ENCODE assay signal across 18 cellular contexts in genomic region chr2:19329445-19329844, GRCh38. TPM values are rescaled to one million over a fixed set of nuclear protein-coding genes. Genes with fewer than 3 reads are reported as not detected.
DNase-seq lines count a peak whose midpoint lies in the region; ATAC-seq, FAIRE-seq and TF ChIP-seq lines count a peak whose summit lies in the region.
"Had no signal": no experiment of that assay in that cellular context is flagged by ENCODE, and none has a peak within 500 bp of the region (broad histone marks: within the 10 kb centered on the region; RNA-seq: fewer than 3 reads in every experiment).

No MANE protein-coding gene starts in this region.

- TF ChIP-seq CTCF in SK-N-SH (IDR thresholded peaks at IDR 0.05) = no peak
- no peak for TF ChIP-seq CTCF in HEK293 (tag by site-specific recombination; IDR thresholded peaks at IDR 0.05)
- no peak for TF ChIP-seq CTCF in K562 (IDR thresholded peaks at IDR 0.05 in 2 of 3, conservative IDR thresholded peaks at IDR 0.05 in 1 of 3; ENCODE audit: insufficient read depth in 2 of 3, low read depth in 1 of 3, low read length in 3 of 3)
- TF ChIP-seq CTCF in CD8-positive, alpha-beta T cell (IDR thresholded peaks at IDR 0.05) = no peak

- H3K9ac ChIP-seq in SK-N-SH (no peak overlapping the region), K562 (ENCODE audit: insufficient read depth in 1 of 2, low read depth in 2 of 2, low read length in 2 of 2) (no peak overlapping the region)
- H3K9ac ChIP-seq: BLaER1 had no signal

- ATAC-seq in SK-N-SH treated with all-trans-retinoic acid at 6 μM for 48 hours (no peak), K562 (no peak), GM19351 (IDR thresholded peaks at IDR 0.05; ENCODE audit: unreplicated experiment) (no peak)
- no peak for ATAC-seq in CD8-positive, alpha-beta T cell

- H4K20me1 ChIP-seq in SK-N-SH (ENCODE audit: insufficient read depth) (no peaks in the 10 kb centered on the region), K562 (replicated peaks; ENCODE audit: control insufficient read depth, insufficient read depth, low read length) (no peaks in the 10 kb centered on the region)
- H4K20me1 ChIP-seq: BLaER1 had no signal

- peaks cover 2% of the 10 kb centered on the region for H3K27me3 Mint-ChIP-seq in CD8-positive, alpha-beta T cell (ENCODE audit: low read depth)
- H3K27me3 Mint-ChIP-seq: CD4-positive, alpha-beta memory T cell; IgD-negative memory B cell had no signal

- no peaks in the 10 kb centered on the region for H3K27me3 ChIP-seq in SK-N-SH (ENCODE audit: insufficient read depth)
- no peaks in the 10 kb centered on the region for H3K27me3 ChIP-seq in K562 (ENCODE audit: control insufficient read depth in 2 of 2, insufficient read depth in 2 of 2, low read length in 2 of 2)
- no peaks in the 10 kb centered on the region for H3K27me3 ChIP-seq in CD8-positive, alpha-beta T cell (ENCODE audit: insufficient read depth, low read length)
- H3K27me3 ChIP-seq: BLaER1 had no signal

- no peaks in the 10 kb centered on the region for H3F3A ChIP-seq in SK-N-SH (replicated peaks; ENCODE audit: insufficient read depth)

- no TSS peak for BruUV-seq in K562 (replicated peaks; lab: Mats Ljungman, UMichigan)

- no peak overlapping the region for H3K4me3 Mint-ChIP-seq in CD8-positive, alpha-beta T cell
- H3K4me3 Mint-ChIP-seq: CD14-positive monocyte; CD4-positive, alpha-beta memory T cell; H9; IgD-negative memory B cell had no signal

- H3K4me2 ChIP-seq in SK-N-SH (no peak overlapping the region), K562 (ENCODE audit: insufficient read depth, low read length) (no peak overlapping the region)
- H3K4me2 ChIP-seq: BLaER1 had no signal

- WGBS in SK-N-SH (ENCODE audit: low lambda C conversion rate) = 67% methylated on average over 2 of the region's 2 CpGs
- 0% methylated on average over 2 of the region's 2 CpGs for WGBS in K562 (ENCODE audit: insufficient coverage, low coverage, missing lambda C conversion rate)

- H3K27ac ChIP-seq in SK-N-SH (ENCODE audit: low read depth in 2 of 2, low read length in 1 of 2) (no peak overlapping the region), HEK293 (ENCODE audit: extremely low read depth, low read depth, low read length) (no peak overlapping the region), K562 (ENCODE audit: extremely low read depth, low read depth, low read length) (no peak overlapping the region)
- H3K27ac ChIP-seq in CD8-positive, alpha-beta T cell (ENCODE audit: low read depth, low read length) = no peak overlapping the region
- H3K27ac ChIP-seq: 22Rv1, BLaER1 had no signal

- no peak for TF ChIP-seq RAD21 in SK-N-SH (IDR thresholded peaks at IDR 0.05; ENCODE audit: low read length)
- TF ChIP-seq RAD21 in K562 (CRISPR knock-in tag; conservative IDR thresholded peaks at IDR 0.05 in 1 of 2, IDR thresholded peaks at IDR 0.05 in 1 of 2) = no peak

- POLR2A ChIA-PET in SK-N-SH (lab: Yijun Ruan, JAX) = no interaction called here
- POLR2A ChIA-PET in HEK293 (lab: Yijun Ruan, JAX) = no interaction called here
- POLR2A ChIA-PET in K562 (lab: Yijun Ruan, JAX) = no interaction called here
- POLR2A ChIA-PET in CD8-positive, alpha-beta T cell (lab: Charles Lee) = no interaction called here

- H3K9me1 ChIP-seq in K562 (ENCODE audit: control insufficient read depth, insufficient read depth, low read length) = no peaks in the 10 kb centered on the region

- H3K4me3 ChIP-seq in SK-N-SH (ENCODE audit: low read depth in 2 of 2, low read length in 1 of 2) (no peak overlapping the region), HEK293 (ENCODE audit: low read depth, low read length) (no peak overlapping the region), K562 (no peak overlapping the region)
- no peak overlapping the region for H3K4me3 ChIP-seq in CD8-positive, alpha-beta T cell (ENCODE audit: low read depth, low read length)
- H3K4me3 ChIP-seq: BLaER1 had no signal

- DNase-seq in SK-N-SH (no peak), K562 (ENCODE audit: extremely low read depth in 1 of 4, low spot score in 3 of 4) (no peak), COLO829 (ENCODE audit: low spot score) (no peak)
- DNase-seq in CD8-positive, alpha-beta T cell = no peak
- DNase-seq: Caco-2; CD4-positive, alpha-beta memory T cell; GDM1; H9 had no signal

- in situ Hi-C loops in K562 (cut with MboI) = no loop called here

- H3K79me2 ChIP-seq in SK-N-SH (ENCODE audit: insufficient read depth) (no peaks in the 10 kb centered on the region), K562 (ENCODE audit: control insufficient read depth, insufficient read depth, low read length) (no peaks in the 10 kb centered on the region)

- no peak for FAIRE-seq in K562 (lab: Jason Lieb, UNC)
- FAIRE-seq: D721Med, H1, HTR-8/SVneo had no signal

- TF ChIP-seq EP300 in SK-N-SH (IDR thresholded peaks at IDR 0.05; ENCODE audit: borderline replicate concordance in 1 of 2, low read depth in 1 of 2, low read length in 1 of 2) (no peak), K562 (IDR thresholded peaks at IDR 0.05; ENCODE audit: low read length) (no peak)

- no peak for TF ChIP-seq POLR2A in K562 (conservative IDR thresholded peaks at IDR 0.05)

- intact Hi-C loops in K562 (cut with micrococcal nuclease) = no loop called here
- intact Hi-C loops in CD8-positive, alpha-beta T cell (cut with DNase I, micrococcal nuclease) = no loop called here

- H3K36me3 Mint-ChIP-seq in CD8-positive, alpha-beta T cell = peaks cover 3% of the 10 kb centered on the region

- no peaks in the 10 kb centered on the region for H3K9me2 ChIP-seq in SK-N-SH

- H3K9me3 ChIP-seq in SK-N-SH = no peaks in the 10 kb centered on the region
- H3K9me3 ChIP-seq in HEK293 (ENCODE audit: control insufficient read depth, insufficient read depth, low read depth, low read length) = no peaks in the 10 kb centered on the region
- no peaks in the 10 kb centered on the region for H3K9me3 ChIP-seq in K562 (replicated peaks; ENCODE audit: control insufficient read depth, insufficient read depth, low read depth, low read length)
- H3K9me3 ChIP-seq in CD8-positive, alpha-beta T cell (ENCODE audit: low read length) = no peaks in the 10 kb centered on the region
- H3K9me3 ChIP-seq: BLaER1, Caco-2 had no signal

- H3K4me1 Mint-ChIP-seq in CD8-positive, alpha-beta T cell (ENCODE audit: low read depth) = no peaks in the 10 kb centered on the region
- H3K4me1 Mint-ChIP-seq: CD14-positive monocyte; CD4-positive, alpha-beta memory T cell; H9; IgD-negative memory B cell had no signal

- H3K27ac Mint-ChIP-seq in CD8-positive, alpha-beta T cell = no peak overlapping the region
- H3K27ac Mint-ChIP-seq: CD14-positive monocyte; CD4-positive, alpha-beta memory T cell; H9; IgD-negative memory B cell had no signal

- H3K9me3 Mint-ChIP-seq in CD8-positive, alpha-beta T cell = no peaks in the 10 kb centered on the region
- H3K9me3 Mint-ChIP-seq: H9, IgD-negative memory B cell had no signal

- H2AFZ ChIP-seq in SK-N-SH (ENCODE audit: low read depth) = no peak overlapping the region
- no peak overlapping the region for H2AFZ ChIP-seq in K562 (ENCODE audit: low read depth, low read length)

- H3K36me3 ChIP-seq in SK-N-SH (replicated peaks in 1 of 2; ENCODE audit: control insufficient read depth in 1 of 2, insufficient read depth in 2 of 2, low read length in 1 of 2) = no peaks in the 10 kb centered on the region
- no peaks in the 10 kb centered on the region; a peak in 1 of 3 replicates for H3K36me3 ChIP-seq in HEK293 (ENCODE audit: control insufficient read depth in 2 of 2, insufficient read depth in 1 of 2, low read length in 2 of 2)
- H3K36me3 ChIP-seq in K562 (ENCODE audit: control insufficient read depth, insufficient read depth, low read length) = no peaks in the 10 kb centered on the region
- H3K36me3 ChIP-seq in CD8-positive, alpha-beta T cell (ENCODE audit: insufficient read depth, low read length) = no peaks in the 10 kb centered on the region
- H3K36me3 ChIP-seq: BLaER1 had no signal

- CTCF ChIA-PET in SK-N-SH (lab: Yijun Ruan, JAX) (interaction anchor here (1.3 kb wide), 1 partner anchor 13 kb away, joined by 3 read pairs; no protein-coding TSS in a partner anchor), HEK293 (lab: Yijun Ruan, JAX) (interaction anchor here (0.6 kb wide), 1 partner anchor 415 kb away, joined by 3 read pairs; no protein-coding TSS in a partner anchor), K562 (lab: Yijun Ruan, JAX; ENCODE audit: low intra/inter-chr PET ratio) (no interaction called here)
- CTCF ChIA-PET in CD8-positive, alpha-beta T cell (lab: Charles Lee) = no interaction called here

- peaks cover 0 to 3% of the 10 kb centered on the region in 2 experiments; a peak in 1 of 4 replicates for H3K4me1 ChIP-seq in SK-N-SH (ENCODE audit: control insufficient read depth in 1 of 2, insufficient read depth in 2 of 2, low read depth in 1 of 2, low read length in 1 of 2)
- H3K4me1 ChIP-seq in HEK293 (ENCODE audit: control insufficient read depth, insufficient read depth, low read length) = no peaks in the 10 kb centered on the region
- H3K4me1 ChIP-seq in K562 (replicated peaks in 1 of 2; ENCODE audit: control insufficient read depth in 2 of 2, insufficient read depth in 2 of 2, low read length in 2 of 2) = no peaks in the 10 kb centered on the region
- no peaks in the 10 kb centered on the region for H3K4me1 ChIP-seq in CD8-positive, alpha-beta T cell (ENCODE audit: insufficient read depth, low read length)
- H3K4me1 ChIP-seq: Caco-2 had no signal

TF ChIP-seq in K562, 482 proteins besides CTCF, POLR2A, EP300 and RAD21 (continues in another document):
- TF ChIP-seq EGR1 (conservative IDR thresholded peaks at IDR 0.05) = no peak
- TF ChIP-seq MYC (IDR thresholded peaks at IDR 0.05; ENCODE audit: low read depth, low read length) = no peak
- TF ChIP-seq MYC (CRISPR knock-in tag; IDR thresholded peaks at IDR 0.05; ENCODE audit: borderline replicate concordance, low read depth) = no peak

RNA-seq across cellular contexts. Expression of gene OSR1, which starts 29.0 kb away (rescaled TPM):
- 48.7 and 76.6 TPM in 2 replicates for polyA plus RNA-seq in SK-N-SH (2012; rRNA removed)
- 32.1 and 46.4 TPM in 2 replicates for polyA plus RNA-seq in SK-N-SH (2012; cell fraction: cytosol; rRNA removed)
- polyA plus RNA-seq in SK-N-SH (2012; cell fraction: nucleus; rRNA removed) = 128 and 152 TPM in 2 replicates
- total RNA-seq in K562 (2011; cell fraction: chromatin; rRNA removed; ENCODE audit: low replicate concordance) = not detected in 2 replicates
- total RNA-seq in K562 (2011; cell fraction: nucleolus; rRNA removed) = not detected in 2 replicates
- total RNA-seq in K562 (2011; cell fraction: nucleoplasm; rRNA removed) = not detected in 2 replicates
- not detected in 2 replicates for total RNA-seq in K562 (2014; rRNA removed)
- not detected in 2 replicates for total RNA-seq in K562 (2014; rRNA removed; fragmentation: Illumina TruSeq; extraction: Trizol)
- not detected in 2 replicates for total RNA-seq in K562 (2015; rRNA removed; fragmentation: Illumina TruSeq; extraction: Trizol)
- not detected in 2 replicates for total RNA-seq in K562 (2021)
- polyA plus RNA-seq in K562 (2011; rRNA removed) = not detected in 2 replicates
- polyA plus RNA-seq in K562 (2011; cell fraction: cytosol; rRNA removed) = not detected in 2 replicates
- not detected in 2 replicates for polyA plus RNA-seq in K562 (2011; cell fraction: nucleus; rRNA removed)
- 0.03 TPM in 1 of 2 replicates, not detected in the other for polyA plus RNA-seq in K562 (2012)
- polyA plus RNA-seq in K562 (2014; fragmentation: Illumina TruSeq; extraction: Trizol) = not detected in 2 replicates
- polyA plus RNA-seq in K562 (2014; fragmentation: Nextera tagmentation; extraction: Ambion mirVana) = not detected
- not detected in 2 replicates for polyA plus RNA-seq in K562 (2014; rRNA removed)
- polyA minus RNA-seq in K562 (2011; rRNA and poly(A)+ RNA removed) = not detected in 2 replicates
- not detected in 2 replicates for polyA minus RNA-seq in K562 (2011; cell fraction: cytosol; rRNA and poly(A)+ RNA removed)
- polyA minus RNA-seq in K562 (2011; cell fraction: nucleus; rRNA and poly(A)+ RNA removed) = not detected in 2 replicates
- not detected for total RNA-seq in CD8-positive, alpha-beta T cell
- total RNA-seq: CD4-positive, alpha-beta memory T cell had no signal
- polyA plus RNA-seq: CD14-positive monocyte; CD4-positive, alpha-beta memory T cell; IgD-negative memory B cell had no signal

Comparison
In these comparisons a context has a peak if more than half of its experiments do, and no peak if none do; other contexts are left out.
1. CTCF ChIA-PET loops: an anchor here in SK-N-SH (1.3 kb wide) and HEK293 (0.6 kb wide); none called in K562 and CD8-positive, alpha-beta T cell.